ENCODE assay signal across 6 cellular contexts in the genomic region with DNA sequence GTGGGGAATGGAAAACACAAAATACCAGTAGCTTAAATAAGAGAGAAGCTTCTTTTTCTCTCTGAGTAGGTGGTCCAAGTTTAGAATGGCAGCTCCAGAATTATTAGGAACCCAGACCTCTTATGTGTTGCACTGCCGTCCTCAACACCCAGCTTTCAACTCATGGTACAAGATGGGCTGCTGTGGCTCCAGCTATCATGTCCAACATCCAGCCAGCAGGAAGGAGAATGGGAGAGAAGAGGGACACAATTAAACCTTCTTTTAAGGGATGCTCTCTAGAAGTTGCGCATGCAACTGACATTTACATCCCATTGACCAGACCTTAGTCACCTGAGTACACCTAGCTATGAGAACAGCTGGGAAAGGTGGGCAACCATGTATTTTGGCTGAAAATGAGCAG.
"Had no signal": no experiment of that assay in that cellular context is flagged by ENCODE, and none has a peak within 500 bp of the region (broad histone marks: within the 10 kb centered on the region; RNA-seq: fewer than 3 reads in every experiment).

No MANE protein-coding gene starts in this region.

- DNase-seq: H7, IMR-90, KBM-7 had no signal

- H3K36me3 ChIP-seq: HAP-1 had no signal

- FAIRE-seq: HTR-8/SVneo had no signal

- H3K4me1 ChIP-seq: HAP-1 had no signal

- H3K4me2 ChIP-seq: GM23338 had no signal

- H3K4me3 Mint-ChIP-seq: GM23338 had no signal

- H3K9me3 Mint-ChIP-seq: GM23338 had no signal

- H3K9me3 ChIP-seq: HAP-1 had no signal

- H3K27ac Mint-ChIP-seq: GM23338 had no signal

- H2AFZ ChIP-seq: GM23338 had no signal

- H3K4me3 ChIP-seq: GM23338, HAP-1 had no signal
